ENCODE assay signal across 9 cellular contexts in the genomic region with DNA sequence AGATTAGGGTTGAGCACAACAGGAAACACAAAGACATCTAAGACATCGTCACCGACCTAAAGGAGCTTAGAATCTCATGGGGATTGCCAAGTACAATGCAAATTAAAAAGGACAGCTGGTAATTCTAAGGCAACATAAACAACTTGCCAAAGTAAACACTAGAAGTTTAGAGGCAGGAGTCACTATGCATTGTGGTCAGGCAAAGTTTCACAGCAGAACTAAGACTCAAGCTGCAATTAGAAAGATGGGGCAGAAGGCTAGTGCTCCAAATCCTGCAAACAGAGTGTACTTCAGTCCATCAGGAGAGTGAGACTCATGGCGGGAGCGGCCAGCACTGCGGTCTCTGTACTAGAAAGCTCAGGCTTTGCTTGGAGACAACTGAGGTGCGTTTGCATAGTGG. TPM values are rescaled to one million over a fixed set of nuclear protein-coding genes. Genes with fewer than 3 reads are reported as not detected.
DNase-seq lines count a peak whose midpoint lies in the region; ATAC-seq and TF ChIP-seq lines count a peak whose summit lies in the region.
"Had no signal": no experiment of that assay in that cellular context is flagged by ENCODE, and none has a peak within 500 bp of the region (broad histone marks: within the 10 kb centered on the region; RNA-seq: fewer than 3 reads in every experiment).

No MANE protein-coding gene starts in this region.

- no peak overlapping the region for H3K4me3 ChIP-seq in lower lobe of right lung

- H3K27ac ChIP-seq in lower lobe of right lung, result no peak overlapping the region

- peaks cover 15 to 24% of the 10 kb centered on the region in 2 donors for H3K36me3 Mint-ChIP-seq in CD14-positive monocyte

- peaks cover 0 to 4% (median 0%) of the 10 kb centered on the region in 3 donors for H3K27me3 Mint-ChIP-seq in CD14-positive monocyte (ENCODE audit: low read depth in 3 of 3)
- H3K27me3 Mint-ChIP-seq: brain had no signal

- H3K27me3 ChIP-seq in lower lobe of right lung (ENCODE audit: low read depth), result no peaks in the 10 kb centered on the region

- peaks cover 66% of the 10 kb centered on the region for H3K4me1 Mint-ChIP-seq in CD14-positive monocyte

- peaks cover 78% of the 10 kb centered on the region for H3K4me1 ChIP-seq in lower lobe of right lung

- no peaks in the 10 kb centered on the region for H3K9me3 ChIP-seq in lower lobe of right lung

- TF ChIP-seq CTCF in CD14-positive monocyte (IDR thresholded peaks at IDR 0.05), result no peak
- no peak for TF ChIP-seq CTCF in lower lobe of right lung (IDR thresholded peaks at IDR 0.05)

- H3K36me3 ChIP-seq in lower lobe of right lung, result no peaks in the 10 kb centered on the region

- ATAC-seq in GM21360 (IDR thresholded peaks at IDR 0.05; ENCODE audit: unreplicated experiment), result peak; percentile 84
- ATAC-seq in HG03460 (IDR thresholded peaks at IDR 0.05; ENCODE audit: unreplicated experiment), result peak; percentile 70
- ATAC-seq in lower lobe of right lung, result no peak

- peak overlapping the region; percentile 96 to 100 (median 99) for H3K27ac Mint-ChIP-seq in CD14-positive monocyte

- peaks cover 0 to 3% (median 0%) of the 10 kb centered on the region in 7 donors for H3K9me3 Mint-ChIP-seq in CD14-positive monocyte

- no peak overlapping the region for H3K4me3 Mint-ChIP-seq in CD14-positive monocyte
- H3K4me3 Mint-ChIP-seq: brain had no signal

- DNase-seq in CD14-positive monocyte (ENCODE audit: low spot score) (no peak), dedifferentiated amniotic fluid mesenchymal stem cell (ENCODE audit: extremely low spot score) (peak; percentile 89), NCI-H128 (lab: John Stamatoyannopoulos, UW; ENCODE audit: unreplicated experiment) (no peak), KG1 (lab: John Stamatoyannopoulos, UW) (no peak), lower lobe of right lung (no peak)
- no peak for DNase-seq in effector CD8-positive, alpha-beta T cell (lab: John Stamatoyannopoulos, UW)

- intact Hi-C loops in CD14-positive monocyte (cut with micrococcal nuclease) (loop anchor here in 1 of 2 donors (5.0 kb wide), 1 partner anchor 78 kb away; no protein-coding TSS in a partner anchor), lower lobe of right lung (cut with DNase I) (no loop called here)

RNA-seq across cellular contexts. Expression of a gene that starts 52.7 kb away (rescaled TPM):
- polyA plus RNA-seq in CD14-positive monocyte, result 1 to 10 TPM; 1.6 to 3.0 TPM
- 81.0 TPM for total RNA-seq in lower lobe of right lung

Comparison
In these comparisons a context has a peak if more than half of its experiments do, and no peak if none do; other contexts are left out.
1. ATAC-seq: peak in GM21360 (single experiment) and HG03460 (single experiment); none in lower lobe of right lung (0 of 2).